27 cellular contexts compared by ENCODE assay signal in genomic region chr3:50539887-50540286, GRCh38. TPM values are rescaled to one million over a fixed set of nuclear protein-coding genes. Genes with fewer than 3 reads are reported as not detected.
"Had no signal": no experiment of that assay in that cellular context is flagged by ENCODE, and none has a peak within 500 bp of the region (broad histone marks: within the 10 kb centered on the region; RNA-seq: fewer than 3 reads in every experiment).

No MANE protein-coding gene starts in this region.

- H3K27me3 ChIP-seq: ascending aorta, body of pancreas, Peyer's patch, SJSA1 had no signal

- DNase-seq: activated B cell treated with CpG ODN at 0.5 μM for 24 hours; activated CD4-positive, alpha-beta T cell treated with anti-CD3 and anti-CD28 coated beads for 1 hour; activated CD4-positive, alpha-beta T cell treated with anti-CD3 and anti-CD28 coated beads, Interleukin-2, amount 10 ng/mL, durations not matched to agents 24 days and 14 days; activated CD4-positive, alpha-beta T cell treated with anti-CD3 and anti-CD28 coated beads, Interleukin-2, amount 50 U/mL, for 48 hours; activated CD8-positive, alpha-beta memory T cell treated with anti-CD3 and anti-CD28 coated beads, Interleukin-2, amount 10 ng/mL, durations not matched to agents 7 days and 5 days; activated effector memory CD4-positive, alpha-beta T cell treated with Interleukin-2 at 50 U/mL for 16 hours; activated naive CD4-positive, alpha-beta T cell treated with Interleukin-2 at 50 U/mL for 16 hours; activated naive CD8-positive, alpha-beta T cell treated with anti-CD3 and anti-CD28 coated beads, Interleukin-2, amount 50 U/mL, for 24 hours; activated T-cell treated with anti-CD3 and anti-CD28 coated beads, Interleukin-2, amount 50 U/mL, for 24 hours; amniotic stem cell; body of pancreas; Kasumi-1; KBM-7; NCI-H1048; NCI-H146; NCI-H187 treated with DMSO at 0.1 percent for 48 hours; NCI-H345; NCI-H510A; NCI-H526 treated with DMSO at 0.1 percent for 48 hours; NCI-H82; Peyer's patch; SHP77; T-helper 17 cell; T-helper 9 cell had no signal

- H3K9me3 ChIP-seq: ascending aorta, body of pancreas, Peyer's patch, SJSA1 had no signal

- H3K4me1 ChIP-seq: ascending aorta, body of pancreas, Peyer's patch, SJSA1 had no signal

- H3K27ac ChIP-seq: ascending aorta, body of pancreas, Peyer's patch, SJSA1 had no signal

- ATAC-seq: activated CD8-positive, alpha-beta memory T cell treated with anti-CD3 and anti-CD28 coated beads, Interleukin-2, amount 10 ng/mL, durations not matched to agents 7 days and 5 days; activated naive CD4-positive, alpha-beta T cell treated with anti-CD3 and anti-CD28 coated beads, Interleukin-2, amount 50 U/mL, for 72 hours; activated naive CD8-positive, alpha-beta T cell treated with anti-CD3 and anti-CD28 coated beads, Interleukin-2, amount 50 U/mL, for 24 hours; body of pancreas; T-helper 17 cell had no signal

- H3K4me3 ChIP-seq: ascending aorta, body of pancreas, Peyer's patch, SJSA1 had no signal

- H3K36me3 ChIP-seq: ascending aorta, Peyer's patch, SJSA1 had no signal

RNA-seq across cellular contexts. Expression of gene CACNA2D2, which starts 36.5 kb away (rescaled TPM):
- total RNA-seq: SJSA1 had no signal
